10 cellular contexts compared by ENCODE assay signal in the genomic region with DNA sequence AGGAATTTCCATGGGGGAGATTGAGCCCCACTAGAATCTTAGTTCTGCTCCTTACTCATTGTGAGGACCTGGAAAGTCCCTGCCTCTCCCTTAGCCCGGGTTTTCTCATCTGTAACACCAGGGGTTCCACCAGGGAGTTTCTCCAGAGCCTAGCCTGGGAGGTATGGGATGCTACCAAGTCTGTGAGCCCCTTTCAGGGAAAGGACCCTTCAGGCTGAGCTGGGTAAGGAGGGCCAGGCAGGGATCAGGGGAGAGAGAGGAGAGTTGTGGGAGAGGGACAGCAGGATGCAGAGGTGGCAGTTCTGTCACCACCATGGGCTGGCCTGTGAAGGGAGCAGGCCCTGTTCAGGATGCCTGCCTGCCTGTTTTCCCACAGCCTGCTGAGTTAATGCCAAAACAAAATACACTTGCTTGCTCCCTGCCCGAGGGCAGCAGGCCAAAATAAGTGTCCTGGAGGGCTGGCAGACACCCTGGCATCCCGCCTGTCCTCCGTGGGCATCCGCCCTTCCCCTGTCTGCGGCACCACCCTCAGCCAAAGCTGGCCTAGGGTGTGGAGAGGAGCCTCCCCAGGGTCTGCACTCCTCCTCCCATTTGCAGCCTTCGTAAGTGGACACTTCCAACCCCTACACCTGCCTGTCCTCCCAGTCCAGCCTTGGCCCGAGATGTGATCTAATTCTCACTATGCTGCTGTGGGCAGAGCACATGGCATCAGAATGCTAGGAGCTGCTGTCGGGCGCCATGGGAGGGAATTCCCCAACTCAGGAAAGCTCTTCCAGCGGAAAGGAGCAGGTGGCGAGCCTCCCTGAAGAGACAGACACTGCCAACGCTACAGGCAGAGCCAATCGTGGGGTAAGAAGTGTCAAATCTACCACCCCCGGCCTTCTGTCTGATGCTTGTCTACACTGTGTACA. TPM values are rescaled to one million over a fixed set of nuclear protein-coding genes. Genes with fewer than 3 reads are reported as not detected.
DNase-seq lines count a peak whose midpoint lies in the region; ATAC-seq lines count a peak whose summit lies in the region.
"Had no signal": no experiment of that assay in that cellular context is flagged by ENCODE, and none has a peak within 500 bp of the region (broad histone marks: within the 10 kb centered on the region; RNA-seq: fewer than 3 reads in every experiment).

No MANE protein-coding gene starts in this region.

- no peak overlapping the region for H3K4me3 Mint-ChIP-seq in activated T-cell treated with anti-CD3 and anti-CD28 coated beads, Interleukin-2, amount 50 U/mL, for 4 hours
- H3K4me3 Mint-ChIP-seq: activated naive CD8-positive, alpha-beta T cell had no signal

- peaks cover 42% of the 10 kb centered on the region for H3K4me1 Mint-ChIP-seq in activated T-cell treated with anti-CD3 and anti-CD28 coated beads, Interleukin-2, amount 50 U/mL, for 4 hours (ENCODE audit: low read depth)

- H3K9me3 ChIP-seq in BLaER1 (no peaks in the 10 kb centered on the region), KOPT-K1 (ENCODE audit: insufficient read depth, low read length, poor library complexity, severe bottlenecking) (no peaks in the 10 kb centered on the region), muscle layer of colon (ENCODE audit: low read length) (no peaks in the 10 kb centered on the region)
- H3K9me3 ChIP-seq: neutrophil had no signal

- DNase-seq in caudate nucleus (lab: John Stamatoyannopoulos, UW) (peak in 40 of 61 donors; percentile 6 to 90 (median 37)), NCI-H774 (lab: John Stamatoyannopoulos, UW) (no peak)
- DNase-seq in activated T-cell treated with anti-CD3 and anti-CD28 coated beads, Interleukin-2, amount 50 U/mL, for 4 hours = no peak

- H3K27ac ChIP-seq in BLaER1 (peak overlapping the region; percentile 65), KOPT-K1 (ENCODE audit: low read depth, low read length, poor library complexity, severe bottlenecking) (peak overlapping the region; percentile 35), caudate nucleus (ENCODE audit: low read depth, low read length) (no peak overlapping the region), muscle layer of colon (ENCODE audit: low read depth, low read length) (peak overlapping the region; percentile 27)
- H3K27ac ChIP-seq: neutrophil had no signal

- H3K36me3 ChIP-seq in BLaER1 (no peaks in the 10 kb centered on the region), KOPT-K1 (ENCODE audit: insufficient read depth, low read length) (no peaks in the 10 kb centered on the region), muscle layer of colon (ENCODE audit: insufficient read depth, low read length) (no peaks in the 10 kb centered on the region)
- H3K36me3 ChIP-seq: neutrophil had no signal

- H3K4me3 ChIP-seq in BLaER1 (no peak overlapping the region), muscle layer of colon (ENCODE audit: low read depth in 1 of 2, low read length in 2 of 2) (no peak overlapping the region)

- H3K9ac ChIP-seq in BLaER1 (peak overlapping the region; percentile 27; the same call in 1 of the 2 replicates), muscle layer of colon (ENCODE audit: low read length) (no peak overlapping the region)

- H3K9me3 Mint-ChIP-seq in activated T-cell treated with anti-CD3 and anti-CD28 coated beads, Interleukin-2, amount 50 U/mL, for 4 hours = no peaks in the 10 kb centered on the region

- H3K4me2 ChIP-seq in BLaER1 = peak overlapping the region; percentile 88

- no peaks in the 10 kb centered on the region for H4K20me1 ChIP-seq in BLaER1

- H3K27me3 Mint-ChIP-seq in activated T-cell treated with anti-CD3 and anti-CD28 coated beads, Interleukin-2, amount 50 U/mL, for 4 hours (ENCODE audit: low read depth) = no peaks in the 10 kb centered on the region
- H3K27me3 Mint-ChIP-seq: activated naive CD8-positive, alpha-beta T cell had no signal

- H3K4me1 ChIP-seq in BLaER1 (peaks cover 100% of the 10 kb centered on the region), muscle layer of colon (ENCODE audit: insufficient read depth, low read length) (peaks cover 34% of the 10 kb centered on the region)

- H3K27me3 ChIP-seq in BLaER1 (no peaks in the 10 kb centered on the region), muscle layer of colon (ENCODE audit: control insufficient read depth in 1 of 2, insufficient read depth in 2 of 2, low read length in 2 of 2) (no peaks in the 10 kb centered on the region)
- H3K27me3 ChIP-seq: neutrophil had no signal

- no peak for ATAC-seq in GM18511 (IDR thresholded peaks at IDR 0.05; ENCODE audit: unreplicated experiment)
- no peak for ATAC-seq in GM19467 (IDR thresholded peaks at IDR 0.05; ENCODE audit: unreplicated experiment)
- no peak for ATAC-seq in activated T-cell treated with anti-CD3 and anti-CD28 coated beads, Interleukin-2, amount 50 U/mL, for 4 hours

- no peaks in the 10 kb centered on the region for H3K36me3 Mint-ChIP-seq in activated T-cell treated with anti-CD3 and anti-CD28 coated beads, Interleukin-2, amount 50 U/mL, for 4 hours (ENCODE audit: insufficient read depth)
- H3K36me3 Mint-ChIP-seq: activated naive CD8-positive, alpha-beta T cell had no signal

RNA-seq across cellular contexts. Expression of a gene that starts 5.9 kb away (rescaled TPM):
- total RNA-seq in activated T-cell treated with anti-CD3 and anti-CD28 coated beads, Interleukin-2, amount 50 U/mL, for 4 hours = 10 to 100 TPM; 16.3 to 25.0 (median 20.3) TPM

Comparison
In these comparisons a context has a peak if more than half of its experiments do, and no peak if none do; other contexts are left out.
1. DNase-seq: peak in caudate nucleus (40 of 61); none in NCI-H774 (single experiment) and activated T-cell treated with anti-CD3 and anti-CD28 coated beads, Interleukin-2, amount 50 U/mL, for 4 hours (single experiment).